In genomic region chr13:79782541-79783216, GRCh38 we compare ENCODE assay signal across 9 cellular contexts.
DNase-seq lines count a peak whose midpoint lies in the region; ATAC-seq and TF ChIP-seq lines count a peak whose summit lies in the region.
"Had no signal": no experiment of that assay in that cellular context is flagged by ENCODE, and none has a peak within 500 bp of the region (broad histone marks: within the 10 kb centered on the region; RNA-seq: fewer than 3 reads in every experiment).

No MANE protein-coding gene starts in this region.

- TF ChIP-seq CTCF in GM23338 (conservative IDR thresholded peaks at IDR 0.05; ENCODE audit: low read depth in 2 of 2), result no peak
- TF ChIP-seq CTCF in osteocyte (IDR thresholded peaks at IDR 0.05), result no peak

- H3K27me3 Mint-ChIP-seq in GM23338 (ENCODE audit: insufficient read depth, low read depth, poor library complexity) (no peaks in the 10 kb centered on the region), osteocyte (ENCODE audit: unreplicated experiment) (no peaks in the 10 kb centered on the region)
- H3K27me3 Mint-ChIP-seq: dendritic cell treated with granulocyte-macrophage colony-stimulating factor and Interleukin-4, amounts not matched to agents 40 ng/mL and 50 ng/mL, for 4 days had no signal

- H3K36me3 Mint-ChIP-seq in GM23338 (ENCODE audit: low read depth) (no peaks in the 10 kb centered on the region), osteocyte (ENCODE audit: unreplicated experiment) (no peaks in the 10 kb centered on the region)

- no peak overlapping the region for H3K4me3 ChIP-seq in GM23338

- H3K4me2 ChIP-seq in GM23338, result peak overlapping the region; percentile 9; the same call in 1 of the 2 replicates

- no peaks in the 10 kb centered on the region for H3K79me2 ChIP-seq in GM23338 (replicated peaks; ENCODE audit: insufficient read depth)

- H3F3A ChIP-seq in GM23338 (replicated peaks; ENCODE audit: low read depth), result no peaks in the 10 kb centered on the region

- H2AFZ ChIP-seq in GM23338, result no peak overlapping the region; the same call in 1 of the 2 replicates

- no peaks in the 10 kb centered on the region for H3K9me2 ChIP-seq in GM23338 (ENCODE audit: insufficient read depth)

- H4K20me1 ChIP-seq in GM23338 (replicated peaks; ENCODE audit: insufficient read depth), result no peaks in the 10 kb centered on the region

- peak overlapping the region; percentile 95 for H3K27ac Mint-ChIP-seq in GM23338
- H3K27ac Mint-ChIP-seq in osteocyte (ENCODE audit: unreplicated experiment), result peak overlapping the region; percentile 83
- H3K27ac Mint-ChIP-seq: dendritic cell treated with granulocyte-macrophage colony-stimulating factor and Interleukin-4, amounts not matched to agents 40 ng/mL and 50 ng/mL, for 4 days had no signal

- H3K27me3 ChIP-seq in GM23338 (ENCODE audit: insufficient read depth), result no peaks in the 10 kb centered on the region

- peak overlapping the region; percentile 35; the same call in 2 of the 3 replicates for H3K4me3 Mint-ChIP-seq in GM23338
- H3K4me3 Mint-ChIP-seq in osteocyte (ENCODE audit: unreplicated experiment), result peak overlapping the region; percentile 30
- H3K4me3 Mint-ChIP-seq: dendritic cell treated with granulocyte-macrophage colony-stimulating factor and Interleukin-4, amounts not matched to agents 40 ng/mL and 50 ng/mL, for 4 days had no signal

- no peaks in the 10 kb centered on the region for H3K36me3 ChIP-seq in GM23338 (ENCODE audit: insufficient read depth)

- H3K4me1 Mint-ChIP-seq in GM23338 (peaks cover 24% of the 10 kb centered on the region), osteocyte (ENCODE audit: unreplicated experiment) (peaks cover 32% of the 10 kb centered on the region)

- peak; percentile 87 for DNase-seq in GM23338 (ENCODE audit: low spot score)
- DNase-seq in RPMI7951 (ENCODE audit: low read depth), result peak; percentile 87
- DNase-seq in glomerular visceral epithelial cell (ENCODE audit: extremely low spot score), result peak; percentile 89
- DNase-seq in osteocyte (ENCODE audit: extremely low spot score, unreplicated experiment), result no peak
- no peak for DNase-seq in DMS79 (lab: John Stamatoyannopoulos, UW)
- no peak for DNase-seq in SIG-M5 (lab: John Stamatoyannopoulos, UW)

- peak; percentile 99 for ATAC-seq in GM23338
- ATAC-seq in GM18502 (IDR thresholded peaks at IDR 0.05; ENCODE audit: poor library complexity, unreplicated experiment), result no peak
- no peak for ATAC-seq in HG02970 (IDR thresholded peaks at IDR 0.05; ENCODE audit: low FRiP score, unreplicated experiment)

- H3K9me3 Mint-ChIP-seq in GM23338 (no peaks in the 10 kb centered on the region; the same call in 2 of the 3 replicates), osteocyte (ENCODE audit: unreplicated experiment) (peaks cover 6% of the 10 kb centered on the region)
- H3K9me3 Mint-ChIP-seq: dendritic cell treated with granulocyte-macrophage colony-stimulating factor and Interleukin-4, amounts not matched to agents 40 ng/mL and 50 ng/mL, for 4 days had no signal

- peak overlapping the region; percentile 48; the same call in 1 of the 2 replicates for H3K27ac ChIP-seq in GM23338 (ENCODE audit: low read depth)

- peaks cover 14% of the 10 kb centered on the region; the same call in 1 of the 2 replicates for H3K4me1 ChIP-seq in GM23338 (ENCODE audit: insufficient read depth)

TF ChIP-seq in GM23338, 12 proteins besides CTCF, POLR2A, EP300 and RAD21:
- TF ChIP-seq EZH2 (IDR thresholded peaks at IDR 0.05; ENCODE audit: low read depth, unreplicated experiment) (no peak), CREB1 (CRISPR knock-in tag; IDR thresholded peaks at IDR 0.05; ENCODE audit: low read depth) (peak; percentile 35; the same call in 1 of the 2 replicates), NANOG (IDR thresholded peaks at IDR 0.05; ENCODE audit: borderline replicate concordance) (no peak; the same call in none of the 2 replicates), JUNB (IDR thresholded peaks at IDR 0.05; ENCODE audit: unreplicated experiment) (no peak), ZNF114 (CRISPR knock-in tag; IDR thresholded peaks at IDR 0.05) (no peak), POLR2AphosphoS5 (IDR thresholded peaks at IDR 0.05; ENCODE audit: low read depth) (no peak), ZNF331 (CRISPR knock-in tag; IDR thresholded peaks at IDR 0.05; ENCODE audit: low read depth) (no peak), ZNF462 (CRISPR knock-in tag; IDR thresholded peaks at IDR 0.05) (peak; percentile 62; the same call in 1 of the 2 replicates)
- TF ChIP-seq, protein P1, sequence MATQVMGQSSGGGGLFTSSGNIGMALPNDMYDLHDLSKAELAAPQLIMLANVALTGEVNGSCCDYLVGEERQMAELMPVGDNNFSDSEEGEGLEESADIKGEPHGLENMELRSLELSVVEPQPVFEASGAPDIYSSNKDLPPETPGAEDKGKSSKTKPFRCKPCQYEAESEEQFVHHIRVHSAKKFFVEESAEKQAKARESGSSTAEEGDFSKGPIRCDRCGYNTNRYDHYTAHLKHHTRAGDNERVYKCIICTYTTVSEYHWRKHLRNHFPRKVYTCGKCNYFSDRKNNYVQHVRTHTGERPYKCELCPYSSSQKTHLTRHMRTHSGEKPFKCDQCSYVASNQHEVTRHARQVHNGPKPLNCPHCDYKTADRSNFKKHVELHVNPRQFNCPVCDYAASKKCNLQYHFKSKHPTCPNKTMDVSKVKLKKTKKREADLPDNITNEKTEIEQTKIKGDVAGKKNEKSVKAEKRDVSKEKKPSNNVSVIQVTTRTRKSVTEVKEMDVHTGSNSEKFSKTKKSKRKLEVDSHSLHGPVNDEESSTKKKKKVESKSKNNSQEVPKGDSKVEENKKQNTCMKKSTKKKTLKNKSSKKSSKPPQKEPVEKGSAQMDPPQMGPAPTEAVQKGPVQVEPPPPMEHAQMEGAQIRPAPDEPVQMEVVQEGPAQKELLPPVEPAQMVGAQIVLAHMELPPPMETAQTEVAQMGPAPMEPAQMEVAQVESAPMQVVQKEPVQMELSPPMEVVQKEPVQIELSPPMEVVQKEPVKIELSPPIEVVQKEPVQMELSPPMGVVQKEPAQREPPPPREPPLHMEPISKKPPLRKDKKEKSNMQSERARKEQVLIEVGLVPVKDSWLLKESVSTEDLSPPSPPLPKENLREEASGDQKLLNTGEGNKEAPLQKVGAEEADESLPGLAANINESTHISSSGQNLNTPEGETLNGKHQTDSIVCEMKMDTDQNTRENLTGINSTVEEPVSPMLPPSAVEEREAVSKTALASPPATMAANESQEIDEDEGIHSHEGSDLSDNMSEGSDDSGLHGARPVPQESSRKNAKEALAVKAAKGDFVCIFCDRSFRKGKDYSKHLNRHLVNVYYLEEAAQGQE (IDR thresholded peaks at IDR 0.05; ENCODE audit: unreplicated experiment), result no peak

Comparison
In these comparisons a context has a peak if more than half of its experiments do, and no peak if none do; other contexts are left out.
1. DNase-seq: peak in GM23338 (single experiment), RPMI7951 (single experiment) and glomerular visceral epithelial cell (single experiment); none in osteocyte (single experiment), DMS79 (single experiment) and SIG-M5 (single experiment).